8 cellular contexts compared by ENCODE assay signal in genomic region chr3:101685870-101686307, GRCh38. TPM values are rescaled to one million over a fixed set of nuclear protein-coding genes. Genes with fewer than 3 reads are reported as not detected.
DNase-seq lines count a peak whose midpoint lies in the region; ATAC-seq, FAIRE-seq and TF ChIP-seq lines count a peak whose summit lies in the region.

No MANE protein-coding gene starts in this region.

- H3K36me3 ChIP-seq in kidney (ENCODE audit: control insufficient read depth in 1 of 2, insufficient read depth in 2 of 2, low read length in 2 of 2) (peaks cover 9 to 28% of the 10 kb centered on the region in 2 donors), thoracic aorta (peaks cover 26% of the 10 kb centered on the region)

- no peak for DNase-seq in GM12865 (ENCODE audit: low read depth)
- no peak for DNase-seq in kidney
- DNase-seq in thoracic aorta (ENCODE audit: low spot score), result no peak
- DNase-seq in activated CD8-positive, alpha-beta memory T cell treated with anti-CD3 and anti-CD28 coated beads for 24 hours, result no peak
- DNase-seq in stimulated activated naive CD4-positive, alpha-beta T cell (lab: John Stamatoyannopoulos, UW), result no peak
- no peak for DNase-seq in SHP77 (lab: John Stamatoyannopoulos, UW)

- H3K4me3 ChIP-seq in GM12865 (ENCODE audit: low read depth, low read length) (peak overlapping the region; percentile 95), kidney (ENCODE audit: low read length in 2 of 2) (peak overlapping the region; percentile 94 to 98), thoracic aorta (peak overlapping the region; percentile 87)

- peak overlapping the region; percentile 92 for H3K27ac ChIP-seq in angular gyrus (ENCODE audit: low read depth, low read length)
- H3K27ac ChIP-seq in kidney (ENCODE audit: low read depth in 2 of 2, low read length in 2 of 2), result peak overlapping the region; percentile 92 to 96
- peak overlapping the region; percentile 88 to 91 for H3K27ac ChIP-seq in thoracic aorta

- FAIRE-seq in kidney (lab: Jason Lieb, UNC), result no peak

- H3K27me3 ChIP-seq in thoracic aorta (replicated peaks; ENCODE audit: insufficient read depth), result no peaks in the 10 kb centered on the region

- no peaks in the 10 kb centered on the region for H3K9me3 ChIP-seq in kidney (ENCODE audit: control insufficient read depth in 1 of 2, low read length in 2 of 2)
- no peaks in the 10 kb centered on the region for H3K9me3 ChIP-seq in thoracic aorta

- ATAC-seq in HG03045 (IDR thresholded peaks at IDR 0.05; ENCODE audit: unreplicated experiment) (peak; percentile 5), thoracic aorta (ENCODE audit: insufficient number of reproducible peaks, low FRiP score, low read depth) (no peak)

- TF ChIP-seq CTCF in GM12865 (IDR thresholded peaks at IDR 0.05; ENCODE audit: insufficient read depth, low read depth, low read length, missing control alignments) (no peak), kidney (IDR thresholded peaks at IDR 0.05; ENCODE audit: borderline replicate concordance, extremely low read depth, insufficient read depth) (no peak), thoracic aorta (IDR thresholded peaks at IDR 0.05) (no peak)

- peak overlapping the region; percentile 89 to 100 for H3K9ac ChIP-seq in kidney (ENCODE audit: low read length in 2 of 2)

- peaks cover 5 to 8% of the 10 kb centered on the region in 2 donors for H3K4me1 ChIP-seq in kidney (ENCODE audit: control insufficient read depth in 1 of 2, insufficient read depth in 1 of 2, low read depth in 1 of 2, low read length in 2 of 2)
- H3K4me1 ChIP-seq in thoracic aorta (ENCODE audit: control insufficient read depth in 1 of 2, low read depth in 2 of 2), result peaks cover 12 to 35% of the 10 kb centered on the region in 2 donors

- intact Hi-C loops in kidney (cut with DNase I), result no loop called here

RNA-seq across cellular contexts. Expression of gene RPL24, which starts 0.6 kb away (rescaled TPM):
- 844 TPM for total RNA-seq in kidney
- 1,595 TPM for polyA plus RNA-seq in kidney (ENCODE audit: insufficient read depth, low read depth, low replicate concordance)
- total RNA-seq in thoracic aorta, result 100 to 1,000 TPM; 633 to 750 TPM

RNA-seq across cellular contexts. Expression of gene ZBTB11, which starts 9.0 kb away (rescaled TPM):
- total RNA-seq in kidney (14.1 TPM), thoracic aorta (10 to 100 TPM; 17.7 to 26.6 TPM)
- polyA plus RNA-seq in kidney (ENCODE audit: insufficient read depth, low read depth, low replicate concordance), result 4.7 TPM

RNA-seq across cellular contexts. Expression of gene CEP97, which starts 38.5 kb away (rescaled TPM):
- total RNA-seq in kidney, result 7.5 TPM
- polyA plus RNA-seq in kidney (ENCODE audit: insufficient read depth, low read depth, low replicate concordance), result 1.7 TPM
- 10 to 100 TPM in 1 of 2 donors, 1 to 10 TPM in 1; 4.7 to 20.1 TPM for total RNA-seq in thoracic aorta
